17 cellular contexts compared by ENCODE assay signal in the genomic region with DNA sequence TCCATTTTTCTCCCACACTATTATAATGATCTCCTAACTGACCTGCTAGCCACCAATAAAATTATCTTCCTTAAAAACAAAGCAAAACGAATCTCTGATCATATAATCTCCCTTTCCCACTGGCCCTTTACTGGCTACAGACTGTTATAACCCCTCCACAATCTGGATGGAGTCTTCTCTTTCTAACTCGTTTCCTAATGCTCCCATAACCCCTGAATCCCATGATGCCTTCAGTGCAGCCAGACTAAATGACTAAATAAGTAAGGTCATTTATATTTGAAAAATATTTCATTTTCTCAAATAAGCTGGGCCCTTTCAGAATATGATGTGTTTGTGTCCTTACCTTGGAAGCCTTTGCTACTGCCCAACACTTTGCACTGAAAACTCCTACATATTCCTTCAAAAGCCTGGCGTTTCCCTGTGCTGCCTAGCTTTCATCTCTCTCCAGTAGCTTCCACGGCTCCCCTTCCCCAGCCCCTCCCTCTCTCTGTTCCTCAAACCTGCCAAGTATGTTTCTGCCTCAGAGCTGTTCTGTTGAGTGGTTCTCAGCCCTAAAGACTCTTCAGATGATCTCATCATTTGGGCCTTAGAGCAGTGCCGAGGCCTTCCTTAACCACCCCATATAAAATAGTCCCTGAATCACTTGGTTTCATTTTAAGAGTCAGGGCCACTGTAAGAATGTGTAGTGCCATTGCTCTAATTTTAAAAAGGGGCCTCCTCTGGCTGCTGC.
DNase-seq lines count a peak whose midpoint lies in the region; TF ChIP-seq lines count a peak whose summit lies in the region.
"Had no signal": no experiment of that assay in that cellular context is flagged by ENCODE, and none has a peak within 500 bp of the region (broad histone marks: within the 10 kb centered on the region; RNA-seq: fewer than 3 reads in every experiment).

No MANE protein-coding gene starts in this region.

- WGBS in hepatocyte (ENCODE audit: low lambda C conversion rate, missing lambda C conversion rate): 47% methylated on average over 5 of the region's 5 CpGs
- WGBS in prostate gland: 32% methylated on average over 5 of the region's 5 CpGs

- no peaks in the 10 kb centered on the region for H3K79me2 ChIP-seq in hepatocyte

- H3K4me1 ChIP-seq in hepatocyte (ENCODE audit: insufficient read depth) (no peaks in the 10 kb centered on the region), tibial artery (peaks cover 0 to 11% (median 7%) of the 10 kb centered on the region in 4 donors), prostate gland (replicated peaks) (no peaks in the 10 kb centered on the region)

- intact Hi-C loops in tibial artery (cut with DNase I; ENCODE audit: low total_unique reads) (no loop called here), prostate gland (cut with DNase I) (no loop called here)

- H3K4me2 ChIP-seq in hepatocyte: peak overlapping the region; percentile 39

- H3K4me3 ChIP-seq in hepatocyte (no peak overlapping the region), tibial artery (no peak overlapping the region), brain microvascular endothelial cell (ENCODE audit: low read depth, low read length) (no peak overlapping the region), prostate gland (no peak overlapping the region)
- H3K4me3 ChIP-seq: ovary had no signal

- in situ Hi-C loops in brain microvascular endothelial cell (cut with HindIII; ENCODE audit: low pct_ligation_motif_present, low sequenced_read_pairs): no loop called here

- no peak overlapping the region for H2AFZ ChIP-seq in hepatocyte

- H3K9me3 ChIP-seq in hepatocyte (ENCODE audit: low read depth) (no peaks in the 10 kb centered on the region), tibial artery (no peaks in the 10 kb centered on the region), prostate gland (no peaks in the 10 kb centered on the region)
- H3K9me3 ChIP-seq: ovary had no signal

- no peak for TF ChIP-seq CTCF in hepatocyte (IDR thresholded peaks at IDR 0.05; ENCODE audit: poor library complexity)
- TF ChIP-seq CTCF in tibial artery (IDR thresholded peaks at IDR 0.05): no peak
- no peak for TF ChIP-seq CTCF in brain microvascular endothelial cell (IDR thresholded peaks at IDR 0.05; ENCODE audit: low read depth, low read length, missing control alignments)
- no peak for TF ChIP-seq CTCF in prostate gland (IDR thresholded peaks at IDR 0.05)

- DNase-seq in DMS53 (lab: John Stamatoyannopoulos, UW) (peak; percentile 49), DMS53 treated with DMSO at 0.1 percent for 48 hours (lab: John Stamatoyannopoulos, UW; ENCODE audit: unreplicated experiment) (no peak), astrocyte of the hippocampus (ENCODE audit: low read depth, low spot score) (peak; percentile 60), hepatocyte (ENCODE audit: low spot score) (peak; percentile 52), tibial artery (no peak), brain microvascular endothelial cell (no peak), prostate gland (ENCODE audit: low spot score) (no peak)
- no peak for DNase-seq in activated naive CD4-positive, alpha-beta T cell treated with Interleukin-2 at 50 U/mL for 16 hours
- DNase-seq: activated gamma-delta T cell; CD4-positive, CD25-positive, alpha-beta regulatory T cell; effector CD8-positive, alpha-beta T cell; H7; NCI-H345; ovary; stimulated activated CD4-positive, alpha-beta T cell treated with anti-CD3 and anti-CD28 coated beads, Interleukin-12 subunit alpha, Interleukin-12 subunit beta, amount 100 ng/mL, for 4 hours had no signal

- H3K36me3 ChIP-seq in hepatocyte (replicated peaks; ENCODE audit: insufficient read depth, low read depth): no peaks in the 10 kb centered on the region
- no peaks in the 10 kb centered on the region for H3K36me3 ChIP-seq in tibial artery
- no peaks in the 10 kb centered on the region for H3K36me3 ChIP-seq in brain microvascular endothelial cell (replicated peaks)
- H3K36me3 ChIP-seq in prostate gland: no peaks in the 10 kb centered on the region
- H3K36me3 ChIP-seq: ovary had no signal

- TF ChIP-seq POLR2A in prostate gland (IDR thresholded peaks at IDR 0.05): no peak

- H3K9me2 ChIP-seq in hepatocyte (replicated peaks; ENCODE audit: insufficient read depth): no peaks in the 10 kb centered on the region

- H3K27ac ChIP-seq in hepatocyte (peak overlapping the region; percentile 67), tibial artery (peak overlapping the region; percentile 48 to 55), brain microvascular endothelial cell (no peak overlapping the region), prostate gland (no peak overlapping the region)
- H3K27ac ChIP-seq: 22Rv1, ovary, VCaP had no signal

- H3K27me3 ChIP-seq in hepatocyte (no peaks in the 10 kb centered on the region), tibial artery (no peaks in the 10 kb centered on the region), brain microvascular endothelial cell (replicated peaks) (no peaks in the 10 kb centered on the region), prostate gland (replicated peaks; ENCODE audit: insufficient read depth) (no peaks in the 10 kb centered on the region)
- H3K27me3 ChIP-seq: ovary had no signal

- no peaks in the 10 kb centered on the region for H4K20me1 ChIP-seq in hepatocyte (ENCODE audit: insufficient read depth, poor library complexity, severe bottlenecking)

Comparison
In these comparisons a context has a peak if more than half of its experiments do, and no peak if none do; other contexts are left out.
1. DNase-seq: peak in DMS53 (single experiment), astrocyte of the hippocampus (single experiment) and hepatocyte (single experiment); none in DMS53 treated with DMSO at 0.1 percent for 48 hours (single experiment), tibial artery (0 of 2), brain microvascular endothelial cell (single experiment), prostate gland (single experiment) and activated naive CD4-positive, alpha-beta T cell treated with Interleukin-2 at 50 U/mL for 16 hours (single experiment).
2. H3K27ac ChIP-seq: peak in hepatocyte (single experiment) and tibial artery (2 of 2); none in brain microvascular endothelial cell (single experiment) and prostate gland (0 of 2).